Comparison of ENCODE assay signal across 23 cellular contexts in genomic region chr5:98942849-98943248, GRCh38.
A peak's percentile ranks its signal among the peaks of the same experiment; 100 is the strongest.
DNase-seq lines count a peak whose midpoint lies in the region; ATAC-seq lines count a peak whose summit lies in the region.
"Had no signal": no experiment of that assay in that cellular context is flagged by ENCODE, and none has a peak within 500 bp of the region (broad histone marks: within the 10 kb centered on the region; RNA-seq: fewer than 3 reads in every experiment).

No MANE protein-coding gene starts in this region.

- H3K27me3 Mint-ChIP-seq in stimulated activated naive CD8-positive, alpha-beta T cell treated with anti-CD3 and anti-CD28 coated beads, Interleukin-15, amount 100 ng/mL, for 72 hours, result no peaks in the 10 kb centered on the region
- H3K27me3 Mint-ChIP-seq: activated CD4-positive, alpha-beta memory T cell treated with anti-CD3 and anti-CD28 coated beads, Interleukin-2, amount 10 ng/mL, durations not matched to agents 7 days and 5 days; activated naive CD8-positive, alpha-beta T cell treated with anti-CD3 and anti-CD28 coated beads, Interleukin-2, amount 10 ng/mL, durations not matched to agents 7 days and 5 days; central memory CD8-positive, alpha-beta T cell; T-helper 17 cell; type B pancreatic cell had no signal

- peaks cover 41% of the 10 kb centered on the region for H3K4me1 Mint-ChIP-seq in stimulated activated naive CD8-positive, alpha-beta T cell treated with anti-CD3 and anti-CD28 coated beads, Interleukin-15, amount 100 ng/mL, for 72 hours
- H3K4me1 Mint-ChIP-seq: activated CD4-positive, alpha-beta memory T cell treated with anti-CD3 and anti-CD28 coated beads, Interleukin-2, amount 10 ng/mL, durations not matched to agents 7 days and 5 days had no signal

- H3K4me3 Mint-ChIP-seq in stimulated activated naive CD8-positive, alpha-beta T cell treated with anti-CD3 and anti-CD28 coated beads, Interleukin-15, amount 100 ng/mL, for 72 hours, result no peak overlapping the region
- H3K4me3 Mint-ChIP-seq: activated CD4-positive, alpha-beta memory T cell treated with anti-CD3 and anti-CD28 coated beads, Interleukin-2, amount 10 ng/mL, durations not matched to agents 7 days and 5 days; activated naive CD8-positive, alpha-beta T cell treated with anti-CD3 and anti-CD28 coated beads, Interleukin-2, amount 10 ng/mL, durations not matched to agents 7 days and 5 days; central memory CD8-positive, alpha-beta T cell; nephron; T-helper 17 cell; type B pancreatic cell had no signal

- no peaks in the 10 kb centered on the region for H3K9me3 Mint-ChIP-seq in stimulated activated naive CD8-positive, alpha-beta T cell treated with anti-CD3 and anti-CD28 coated beads, Interleukin-15, amount 100 ng/mL, for 72 hours
- H3K9me3 Mint-ChIP-seq: activated CD4-positive, alpha-beta memory T cell treated with anti-CD3 and anti-CD28 coated beads, Interleukin-2, amount 10 ng/mL, durations not matched to agents 7 days and 5 days; activated naive CD8-positive, alpha-beta T cell treated with anti-CD3 and anti-CD28 coated beads, Interleukin-2, amount 10 ng/mL, durations not matched to agents 7 days and 5 days; central memory CD8-positive, alpha-beta T cell; nephron; type B pancreatic cell had no signal

- ATAC-seq in stimulated activated naive CD8-positive, alpha-beta T cell treated with anti-CD3 and anti-CD28 coated beads, Interleukin-15, amount 100 ng/mL, for 72 hours, result no peak
- ATAC-seq: SK-N-SH treated with all-trans-retinoic acid at 6 μM for 48 hours, T-helper 17 cell had no signal

- no peak overlapping the region for H3K27ac Mint-ChIP-seq in stimulated activated naive CD8-positive, alpha-beta T cell treated with anti-CD3 and anti-CD28 coated beads, Interleukin-15, amount 100 ng/mL, for 72 hours
- H3K27ac Mint-ChIP-seq: activated CD4-positive, alpha-beta memory T cell treated with anti-CD3 and anti-CD28 coated beads, Interleukin-2, amount 10 ng/mL, durations not matched to agents 7 days and 5 days; activated naive CD8-positive, alpha-beta T cell treated with anti-CD3 and anti-CD28 coated beads, Interleukin-2, amount 10 ng/mL, durations not matched to agents 7 days and 5 days; nephron; T-helper 17 cell; type B pancreatic cell had no signal

- peak; percentile 21 for DNase-seq in CD1c-positive myeloid dendritic cell (ENCODE audit: extremely low spot score)
- peak; percentile 28 for DNase-seq in HCEC 1CT
- peak; percentile 77 for DNase-seq in amniotic epithelial cell (ENCODE audit: low read depth)
- peak; percentile 79 for DNase-seq in iris pigment epithelial cell (ENCODE audit: low read depth)
- no peak for DNase-seq in stimulated activated naive CD8-positive, alpha-beta T cell treated with anti-CD3 and anti-CD28 coated beads, Interleukin-15, amount 100 ng/mL, for 72 hours
- DNase-seq in NCI-H1694 treated with DMSO at 0.1 percent for 48 hours (lab: John Stamatoyannopoulos, UW), result no peak
- no peak for DNase-seq in effector CD8-positive, alpha-beta T cell (lab: John Stamatoyannopoulos, UW)
- DNase-seq in activated gamma-delta T cell treated with Interleukin-2 at 50 U/mL for 16 hours, result no peak
- DNase-seq: activated CD4-positive, alpha-beta memory T cell treated with anti-CD3 and anti-CD28 coated beads, Interleukin-2, amount 10 ng/mL, durations not matched to agents 7 days and 5 days; activated CD4-positive, alpha-beta T cell treated with anti-CD3 and anti-CD28 coated beads for 1 hour; activated CD8-positive, alpha-beta memory T cell treated with anti-CD3 and anti-CD28 coated beads, Interleukin-2, amount 50 U/mL, for 48 hours; activated naive CD8-positive, alpha-beta T cell treated with anti-CD3 and anti-CD28 coated beads, Interleukin-2, amount 10 ng/mL, durations not matched to agents 7 days and 5 days; NCI-H1417; NCI-H510A; OCI-M1; ovary; retina; spleen; T-helper 17 cell had no signal

Comparison
In these comparisons a context has a peak if more than half of its experiments do, and no peak if none do; other contexts are left out.
1. DNase-seq: peak in CD1c-positive myeloid dendritic cell (single experiment), HCEC 1CT (single experiment), amniotic epithelial cell (single experiment) and iris pigment epithelial cell (single experiment); none in stimulated activated naive CD8-positive, alpha-beta T cell treated with anti-CD3 and anti-CD28 coated beads, Interleukin-15, amount 100 ng/mL, for 72 hours (0 of 2), NCI-H1694 treated with DMSO at 0.1 percent for 48 hours (single experiment), effector CD8-positive, alpha-beta T cell (single experiment) and activated gamma-delta T cell treated with Interleukin-2 at 50 U/mL for 16 hours (single experiment).